Comparison of ENCODE assay signal across 8 cellular contexts in the genomic region with DNA sequence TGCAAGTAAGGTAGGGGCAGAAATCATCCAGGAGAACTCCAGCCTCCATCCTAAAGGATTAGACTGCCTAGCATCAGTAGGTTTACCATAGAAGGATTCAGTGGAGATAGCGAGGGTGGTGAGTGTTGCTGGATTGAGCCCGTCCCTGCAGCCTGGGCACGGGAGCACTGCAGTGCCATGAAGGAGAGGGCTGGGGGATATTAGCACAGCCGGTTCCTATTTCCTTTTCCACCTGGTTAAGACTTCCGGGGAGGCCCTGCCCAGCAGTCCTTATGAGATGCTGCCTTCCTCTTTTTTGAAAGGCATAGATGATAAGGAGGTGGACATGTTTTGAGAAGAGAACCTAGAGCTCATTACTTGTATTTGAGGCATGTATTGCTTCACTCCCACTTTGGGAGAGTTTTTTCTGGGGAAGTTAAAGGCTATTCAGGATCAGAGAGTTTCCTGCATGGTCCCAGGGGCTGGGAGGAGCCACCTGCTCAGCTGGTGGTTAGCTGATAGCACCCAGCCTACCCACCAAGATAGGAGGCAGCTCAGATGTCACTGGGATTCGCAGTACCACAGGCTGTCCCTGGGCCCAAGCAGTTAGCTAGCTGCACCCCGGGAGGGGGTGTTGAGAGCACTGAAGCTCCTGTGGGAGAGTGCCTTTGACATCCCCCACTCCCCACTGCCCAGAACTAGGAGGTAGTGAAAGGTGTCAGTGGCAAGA. TPM values are rescaled to one million over a fixed set of nuclear protein-coding genes. Genes with fewer than 3 reads are reported as not detected.
A peak's percentile ranks its signal among the peaks of the same experiment; 100 is the strongest.
DNase-seq lines count a peak whose midpoint lies in the region; ATAC-seq and TF ChIP-seq lines count a peak whose summit lies in the region.

No MANE protein-coding gene starts in this region.

- no peaks in the 10 kb centered on the region for H3K9me2 ChIP-seq in Loucy (replicated peaks; ENCODE audit: low read depth, low read length)

- H3K79me2 ChIP-seq in ACC112 (ENCODE audit: control insufficient read depth, insufficient read depth, low read length, unreplicated experiment), result peaks cover 94% of the 10 kb centered on the region
- H3K79me2 ChIP-seq in Loucy (ENCODE audit: insufficient read depth, low read length), result peaks cover 99% of the 10 kb centered on the region

- H3F3A ChIP-seq in Loucy (ENCODE audit: low read depth), result no peaks in the 10 kb centered on the region

- peak overlapping the region; percentile 91 for H3K27ac ChIP-seq in ACC112 (ENCODE audit: low read depth, low read length)
- H3K27ac ChIP-seq in caudate nucleus (ENCODE audit: low read depth, low read length), result peak overlapping the region; percentile 92

- POLR2A ChIA-PET in naive thymus-derived CD8-positive, alpha-beta T cell (lab: Charles Lee), result interaction anchor here (1.1 kb wide), 1 partner anchor 12 kb away, joined by 3 read pairs; no protein-coding TSS in a partner anchor

- peaks cover 63% of the 10 kb centered on the region for H3K4me1 ChIP-seq in ACC112 (ENCODE audit: control insufficient read depth, insufficient read depth, low read length, unreplicated experiment)
- H3K4me1 ChIP-seq in Loucy (ENCODE audit: insufficient read depth, low read length, poor library complexity, severe bottlenecking), result peaks cover 64% of the 10 kb centered on the region
- H3K4me1 ChIP-seq in mucosa of stomach (ENCODE audit: control insufficient read depth, insufficient read depth, low read length), result peaks cover 99% of the 10 kb centered on the region

- H3K36me3 Mint-ChIP-seq in naive thymus-derived CD8-positive, alpha-beta T cell, result peaks cover 5 to 32% (median 11%) of the 10 kb centered on the region in 3 donors

- H3K27me3 ChIP-seq in ACC112 (ENCODE audit: insufficient read depth, low read length) (no peaks in the 10 kb centered on the region), Loucy (ENCODE audit: insufficient read depth, low read length, poor library complexity, severe bottlenecking) (no peaks in the 10 kb centered on the region), mucosa of stomach (ENCODE audit: control insufficient read depth, insufficient read depth, low read length) (no peaks in the 10 kb centered on the region)

- DNase-seq in caudate nucleus (lab: John Stamatoyannopoulos, UW) (no peak), sciatic nerve (ENCODE audit: low spot score) (no peak), anterior cingulate cortex (lab: John Stamatoyannopoulos, UW) (no peak)
- DNase-seq in naive thymus-derived CD8-positive, alpha-beta T cell, result no peak

- peak overlapping the region in 2 of 10 donors; percentile 55 to 63 for H3K27ac Mint-ChIP-seq in naive thymus-derived CD8-positive, alpha-beta T cell

- peak overlapping the region; percentile 75 for H3K9ac ChIP-seq in Loucy (ENCODE audit: low read depth, low read length, poor library complexity, severe bottlenecking)
- peak overlapping the region; percentile 42 for H3K9ac ChIP-seq in mucosa of stomach (ENCODE audit: low read length)

- no peak for ATAC-seq in sciatic nerve
- ATAC-seq in HG03139 (IDR thresholded peaks at IDR 0.05; ENCODE audit: unreplicated experiment), result no peak
- ATAC-seq in naive thymus-derived CD8-positive, alpha-beta T cell, result no peak

- H3K4me3 ChIP-seq in ACC112 (ENCODE audit: low read depth, low read length) (no peak overlapping the region), Loucy (ENCODE audit: low read length, poor library complexity, severe bottlenecking) (peak overlapping the region; percentile 41), mucosa of stomach (ENCODE audit: low read length) (no peak overlapping the region)

- H3K9me3 Mint-ChIP-seq in naive thymus-derived CD8-positive, alpha-beta T cell, result no peaks in the 10 kb centered on the region

- H3K9me3 ChIP-seq in Loucy (ENCODE audit: insufficient read depth, low read depth, low read length) (no peaks in the 10 kb centered on the region), mucosa of stomach (ENCODE audit: control insufficient read depth, low read length) (no peaks in the 10 kb centered on the region)

- H3K27me3 Mint-ChIP-seq in naive thymus-derived CD8-positive, alpha-beta T cell, result peaks cover 13 to 88% (median 37%) of the 10 kb centered on the region in 5 donors

- peaks cover 30% of the 10 kb centered on the region for H4K20me1 ChIP-seq in Loucy (ENCODE audit: insufficient read depth, low read length, poor library complexity, severe bottlenecking)

- intact Hi-C loops in sciatic nerve (cut with DNase I), result no loop called here

- H2AFZ ChIP-seq in ACC112 (ENCODE audit: low read length, unreplicated experiment) (no peak overlapping the region), Loucy (ENCODE audit: low read length) (no peak overlapping the region)

- no peak for TF ChIP-seq CTCF in Loucy (conservative IDR thresholded peaks at IDR 0.05; ENCODE audit: low read length)

- H3K4me1 Mint-ChIP-seq in naive thymus-derived CD8-positive, alpha-beta T cell, result peaks cover 36 to 85% (median 59%) of the 10 kb centered on the region in 4 donors

- H3K36me3 ChIP-seq in ACC112 (ENCODE audit: insufficient read depth, low read length) (peaks cover 6% of the 10 kb centered on the region; the same call in 1 of the 2 replicates), Loucy (ENCODE audit: insufficient read depth, low read length) (peaks cover 21% of the 10 kb centered on the region; the same call in 1 of the 2 replicates), mucosa of stomach (ENCODE audit: control insufficient read depth, insufficient read depth, low read length) (peaks cover 3% of the 10 kb centered on the region)

- peak overlapping the region in 5 of 10 donors; percentile 11 to 70 (median 58) for H3K4me3 Mint-ChIP-seq in naive thymus-derived CD8-positive, alpha-beta T cell

- H3K4me2 ChIP-seq in Loucy (ENCODE audit: low read depth, low read length, poor library complexity, severe bottlenecking), result peak overlapping the region; percentile 80

RNA-seq across cellular contexts. Expression of gene ACTN4, which starts 17.2 kb away (rescaled TPM):
- total RNA-seq in sciatic nerve, result 597 TPM
- 10 to 100 TPM; 52.9 to 57.6 TPM for total RNA-seq in naive thymus-derived CD8-positive, alpha-beta T cell
- 1 to 10 TPM; 3.2 to 8.5 (median 4.8) TPM for polyA plus RNA-seq in naive thymus-derived CD8-positive, alpha-beta T cell

RNA-seq across cellular contexts. Expression of gene EIF3K, which starts 45.7 kb away (rescaled TPM):
- total RNA-seq in sciatic nerve, result 168 TPM
- total RNA-seq in naive thymus-derived CD8-positive, alpha-beta T cell, result 100 to 1,000 TPM; 335 to 346 TPM
- 100 to 1,000 TPM; 400 to 435 (median 432) TPM for polyA plus RNA-seq in naive thymus-derived CD8-positive, alpha-beta T cell

RNA-seq across cellular contexts. Expression of gene MAP4K1, which starts 46.9 kb away (rescaled TPM):
- 6.2 TPM for total RNA-seq in sciatic nerve
- 100 to 1,000 TPM; 221 to 228 TPM for total RNA-seq in naive thymus-derived CD8-positive, alpha-beta T cell
- polyA plus RNA-seq in naive thymus-derived CD8-positive, alpha-beta T cell, result 100 to 1,000 TPM in 2 of 3 donors, 10 to 100 TPM in 1; 85.0 to 113 (median 113) TPM

Comparison
In these comparisons a context has a peak if more than half of its experiments do, and no peak if none do; other contexts are left out.
1. RNA of gene ACTN4, which starts 17.2 kb away (total RNA-seq): 597 TPM in sciatic nerve (single experiment); 52.9 to 57.6 TPM in naive thymus-derived CD8-positive, alpha-beta T cell; every median in the first group is over 10 times any median in the second.
2. RNA of gene MAP4K1, which starts 46.9 kb away (total RNA-seq): 221 to 228 TPM in naive thymus-derived CD8-positive, alpha-beta T cell; 6.2 TPM in sciatic nerve (single experiment); every median in the first group is over 10 times any median in the second.